ENCODE assay signal across 36 cellular contexts in the genomic region with DNA sequence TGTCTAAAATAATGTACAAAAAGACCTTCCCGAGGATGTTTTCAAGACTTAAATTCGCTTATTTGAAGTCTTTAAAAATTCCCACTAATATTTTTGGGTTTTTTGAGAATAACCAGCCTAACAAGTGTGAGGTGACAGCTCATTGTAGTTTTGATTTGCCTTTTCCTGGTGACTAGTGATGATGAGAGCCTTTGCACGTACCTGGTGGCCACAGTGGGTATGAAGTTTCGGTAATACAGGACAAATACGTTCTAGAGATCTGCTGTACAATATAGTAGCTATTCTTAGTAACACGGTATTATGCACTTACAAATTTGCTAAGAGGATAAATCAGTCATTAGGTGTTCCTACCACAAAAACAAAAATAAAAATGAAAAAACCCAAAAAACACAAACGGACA.
"Had no signal": no experiment of that assay in that cellular context is flagged by ENCODE, and none has a peak within 500 bp of the region (broad histone marks: within the 10 kb centered on the region; RNA-seq: fewer than 3 reads in every experiment).

No MANE protein-coding gene starts in this region.

- DNase-seq: Karpas-422, Kasumi-1, MG63, MM.1S, MV-4-11, NCI-H1048, NCI-H1092, NCI-H1092 treated with DMSO at 0.1 percent for 48 hours, NCI-H1105, NCI-H1105 treated with DMSO at 0.1 percent for 48 hours, NCI-H1417, NCI-H1417 treated with DMSO at 0.1 percent for 48 hours, NCI-H1436, NCI-H1436 treated with DMSO at 0.1 percent for 48 hours, NCI-H146, NCI-H1694, NCI-H1694 treated with DMSO at 0.1 percent for 48 hours, NCI-H187, NCI-H187 treated with DMSO at 0.1 percent for 48 hours, NCI-H1930, NCI-H2029, NCI-H2029 treated with DMSO at 0.1 percent for 48 hours, NCI-H2081, NCI-H2081 treated with DMSO at 0.1 percent for 48 hours, NCI-H2107, NCI-H2171, NCI-H2171 treated with DMSO at 0.1 percent for 48 hours, NCI-H2227 treated with DMSO at 0.1 percent for 48 hours, NCI-H226, NCI-H345, NCI-H446, NCI-H446 treated with DMSO at 0.1 percent for 48 hours, NCI-H510A, NCI-H510A treated with DMSO at 0.1 percent for 48 hours, NCI-H524 had no signal

- H3K4me2 ChIP-seq: KMS-11 had no signal

- H3K9ac ChIP-seq: KMS-11 had no signal

- H3K36me3 ChIP-seq: MG63 had no signal

- H3K27me3 ChIP-seq: MG63 had no signal

- H3K9me3 ChIP-seq: MG63 had no signal

- H3K27ac ChIP-seq: KMS-11 had no signal

- H3K4me3 ChIP-seq: MG63 had no signal
